Comparison of ENCODE assay signal across 1 cellular context in genomic region chr11:1669546-1670218, GRCh38.
TF ChIP-seq lines count a peak whose summit lies in the region.

No MANE protein-coding gene starts in this region.

TF ChIP-seq in H1, 55 proteins besides CTCF, POLR2A, EP300 and RAD21:
- TF ChIP-seq CHD2 (IDR thresholded peaks at IDR 0.05; ENCODE audit: low read length) (no peak), BCL11A (IDR thresholded peaks at IDR 0.05; ENCODE audit: low read depth in 2 of 2, low read length in 2 of 2) (no peak), MAX (IDR thresholded peaks at IDR 0.05) (peak; percentile 80), E2F6 (IDR thresholded peaks at IDR 0.05) (peak; percentile 94), SP4 (IDR thresholded peaks at IDR 0.05; ENCODE audit: low read length) (no peak), BRCA1 (IDR thresholded peaks at IDR 0.05; ENCODE audit: low read depth, low read length) (no peak), RXRA (IDR thresholded peaks at IDR 0.05; ENCODE audit: insufficient read depth, low read depth, low read length) (no peak), EZH2 (IDR thresholded peaks at IDR 0.05; ENCODE audit: low read depth, low read length, severe bottlenecking) (no peak), CBX5 (IDR thresholded peaks at IDR 0.05; ENCODE audit: low read depth, low read length) (no peak), SP1 (IDR thresholded peaks at IDR 0.05; ENCODE audit: low read depth, low read length) (no peak)
